ENCODE assay signal across 1 cellular context in genomic region chr16:57734925-57735754, GRCh38.
A peak's percentile ranks its signal among the peaks of the same experiment; 100 is the strongest.
TF ChIP-seq lines count a peak whose summit lies in the region.

No MANE protein-coding gene starts in this region.

TF ChIP-seq in liver, 16 proteins besides CTCF, POLR2A, EP300 and RAD21 (continued from another document):
- TF ChIP-seq, protein P1, sequence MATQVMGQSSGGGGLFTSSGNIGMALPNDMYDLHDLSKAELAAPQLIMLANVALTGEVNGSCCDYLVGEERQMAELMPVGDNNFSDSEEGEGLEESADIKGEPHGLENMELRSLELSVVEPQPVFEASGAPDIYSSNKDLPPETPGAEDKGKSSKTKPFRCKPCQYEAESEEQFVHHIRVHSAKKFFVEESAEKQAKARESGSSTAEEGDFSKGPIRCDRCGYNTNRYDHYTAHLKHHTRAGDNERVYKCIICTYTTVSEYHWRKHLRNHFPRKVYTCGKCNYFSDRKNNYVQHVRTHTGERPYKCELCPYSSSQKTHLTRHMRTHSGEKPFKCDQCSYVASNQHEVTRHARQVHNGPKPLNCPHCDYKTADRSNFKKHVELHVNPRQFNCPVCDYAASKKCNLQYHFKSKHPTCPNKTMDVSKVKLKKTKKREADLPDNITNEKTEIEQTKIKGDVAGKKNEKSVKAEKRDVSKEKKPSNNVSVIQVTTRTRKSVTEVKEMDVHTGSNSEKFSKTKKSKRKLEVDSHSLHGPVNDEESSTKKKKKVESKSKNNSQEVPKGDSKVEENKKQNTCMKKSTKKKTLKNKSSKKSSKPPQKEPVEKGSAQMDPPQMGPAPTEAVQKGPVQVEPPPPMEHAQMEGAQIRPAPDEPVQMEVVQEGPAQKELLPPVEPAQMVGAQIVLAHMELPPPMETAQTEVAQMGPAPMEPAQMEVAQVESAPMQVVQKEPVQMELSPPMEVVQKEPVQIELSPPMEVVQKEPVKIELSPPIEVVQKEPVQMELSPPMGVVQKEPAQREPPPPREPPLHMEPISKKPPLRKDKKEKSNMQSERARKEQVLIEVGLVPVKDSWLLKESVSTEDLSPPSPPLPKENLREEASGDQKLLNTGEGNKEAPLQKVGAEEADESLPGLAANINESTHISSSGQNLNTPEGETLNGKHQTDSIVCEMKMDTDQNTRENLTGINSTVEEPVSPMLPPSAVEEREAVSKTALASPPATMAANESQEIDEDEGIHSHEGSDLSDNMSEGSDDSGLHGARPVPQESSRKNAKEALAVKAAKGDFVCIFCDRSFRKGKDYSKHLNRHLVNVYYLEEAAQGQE (IDR thresholded peaks at IDR 0.05) = peak; percentile 53
